Comparison of ENCODE assay signal across 18 cellular contexts in genomic region chr16:67441907-67442306, GRCh38. TPM values are rescaled to one million over a fixed set of nuclear protein-coding genes. Genes with fewer than 3 reads are reported as not detected.
DNase-seq lines count a peak whose midpoint lies in the region; ATAC-seq and TF ChIP-seq lines count a peak whose summit lies in the region.
"Had no signal": no experiment of that assay in that cellular context is flagged by ENCODE, and none has a peak within 500 bp of the region (broad histone marks: within the 10 kb centered on the region; RNA-seq: fewer than 3 reads in every experiment).

No MANE protein-coding gene starts in this region.

- DNase-seq in GM23338 (ENCODE audit: low spot score): no peak
- DNase-seq in left lobe of liver (ENCODE audit: low spot score): peak; percentile 84
- no peak for DNase-seq in midbrain (lab: John Stamatoyannopoulos, UW)
- no peak for DNase-seq in mesendoderm
- no peak for DNase-seq in stimulated activated CD4-positive, alpha-beta T cell treated with anti-CD3 and anti-CD28 coated beads, Interleukin-12 subunit alpha, Interleukin-12 subunit beta, amount 100 ng/mL, for 4 hours
- DNase-seq: activated naive CD8-positive, alpha-beta T cell treated with anti-CD3 and anti-CD28 coated beads, Interleukin-2, amount 10 ng/mL, durations not matched to agents 7 days and 5 days; GM23248; stimulated activated CD4-positive, alpha-beta T cell treated with anti-CD3 and anti-CD28 coated beads, Interleukin-2, amount 100 ng/mL, for 48 hours; stimulated activated naive CD4-positive, alpha-beta T cell had no signal

- H3K23ac ChIP-seq in mesendoderm (ENCODE audit: low read length): no peak overlapping the region

- no peaks in the 10 kb centered on the region for H3K27me3 ChIP-seq in GM23338 (ENCODE audit: insufficient read depth)
- no peaks in the 10 kb centered on the region for H3K27me3 ChIP-seq in rectal smooth muscle tissue (ENCODE audit: control insufficient read depth, insufficient read depth, low read length)
- H3K27me3 ChIP-seq in mesendoderm (ENCODE audit: insufficient read depth, low read length, poor library complexity): no peaks in the 10 kb centered on the region
- H3K27me3 ChIP-seq: esophagus muscularis mucosa had no signal

- H3K4ac ChIP-seq in mesendoderm (ENCODE audit: low read depth, low read length): no peak overlapping the region

- H3K4me3 ChIP-seq in GM23338 (no peak overlapping the region), rectal smooth muscle tissue (ENCODE audit: low read length) (peak overlapping the region; percentile 15), mesendoderm (ENCODE audit: low read length) (no peak overlapping the region)
- H3K4me3 ChIP-seq: esophagus muscularis mucosa, GM23248, lung, SK-N-MC had no signal

- H3K9ac ChIP-seq in rectal smooth muscle tissue (ENCODE audit: low read length) (peak overlapping the region; percentile 19), mesendoderm (ENCODE audit: low read length) (no peak overlapping the region)
- H3K9ac ChIP-seq: GM23248 had no signal

- H3K27me3 Mint-ChIP-seq in GM23338 (ENCODE audit: insufficient read depth, low read depth, poor library complexity): peaks cover 23% of the 10 kb centered on the region
- H3K27me3 Mint-ChIP-seq: activated naive CD8-positive, alpha-beta T cell treated with anti-CD3 and anti-CD28 coated beads, Interleukin-2, amount 10 ng/mL, durations not matched to agents 7 days and 5 days had no signal

- no peak overlapping the region for H2AK5ac ChIP-seq in mesendoderm (ENCODE audit: low read length)

- H2AFZ ChIP-seq in GM23338: no peak overlapping the region
- H2AFZ ChIP-seq: GM23248 had no signal

- H3K4me2 ChIP-seq in GM23338 (no peak overlapping the region), mesendoderm (ENCODE audit: low read length) (no peak overlapping the region)

- no peak overlapping the region for H4K5ac ChIP-seq in mesendoderm (ENCODE audit: low read length)

- H3K79me2 ChIP-seq in GM23338 (replicated peaks; ENCODE audit: insufficient read depth): no peaks in the 10 kb centered on the region
- H3K79me2 ChIP-seq in mesendoderm (ENCODE audit: control insufficient read depth, insufficient read depth, low read length): no peaks in the 10 kb centered on the region

- H2BK120ac ChIP-seq in mesendoderm (ENCODE audit: low read depth, low read length): no peak overlapping the region

- H3K4me1 Mint-ChIP-seq in GM23338: peaks cover 10% of the 10 kb centered on the region

- H4K20me1 ChIP-seq in GM23338 (replicated peaks; ENCODE audit: insufficient read depth): no peaks in the 10 kb centered on the region; the same call in 1 of the 2 replicates

- H3K9me2 ChIP-seq in GM23338 (ENCODE audit: insufficient read depth): no peaks in the 10 kb centered on the region

- peaks cover 21% of the 10 kb centered on the region for H3K36me3 Mint-ChIP-seq in GM23338 (ENCODE audit: low read depth)

- H3K36me3 ChIP-seq in GM23338 (ENCODE audit: insufficient read depth) (peaks cover 2% of the 10 kb centered on the region; the same call in 1 of the 2 replicates), rectal smooth muscle tissue (ENCODE audit: control insufficient read depth, insufficient read depth, low read length) (peaks cover 27% of the 10 kb centered on the region), mesendoderm (ENCODE audit: control insufficient read depth, insufficient read depth, low read length) (peaks cover 4% of the 10 kb centered on the region)

- H3K4me1 ChIP-seq in GM23338 (ENCODE audit: insufficient read depth) (no peaks in the 10 kb centered on the region), rectal smooth muscle tissue (ENCODE audit: control insufficient read depth, insufficient read depth, low read length) (peaks cover 55% of the 10 kb centered on the region), mesendoderm (ENCODE audit: control insufficient read depth, low read depth, low read length) (no peaks in the 10 kb centered on the region)

- no peak overlapping the region for H3K4me3 Mint-ChIP-seq in GM23338
- H3K4me3 Mint-ChIP-seq: activated naive CD8-positive, alpha-beta T cell treated with anti-CD3 and anti-CD28 coated beads, Interleukin-2, amount 10 ng/mL, durations not matched to agents 7 days and 5 days; WTC11 had no signal

- H2BK5ac ChIP-seq in mesendoderm (ENCODE audit: low read length): no peak overlapping the region

- H3K9me3 Mint-ChIP-seq in GM23338: no peaks in the 10 kb centered on the region
- H3K9me3 Mint-ChIP-seq: activated naive CD8-positive, alpha-beta T cell treated with anti-CD3 and anti-CD28 coated beads, Interleukin-2, amount 10 ng/mL, durations not matched to agents 7 days and 5 days; WTC11 had no signal

- TF ChIP-seq CTCF in GM23338 (conservative IDR thresholded peaks at IDR 0.05; ENCODE audit: low read depth in 2 of 2) (no peak), VCaP (conservative IDR thresholded peaks at IDR 0.05) (no peak)

- H3K27ac Mint-ChIP-seq in GM23338: peak overlapping the region; percentile 45; the same call in 1 of the 2 replicates
- H3K27ac Mint-ChIP-seq: activated naive CD8-positive, alpha-beta T cell treated with anti-CD3 and anti-CD28 coated beads, Interleukin-2, amount 10 ng/mL, durations not matched to agents 7 days and 5 days; WTC11 had no signal

- no peaks in the 10 kb centered on the region for H3K79me1 ChIP-seq in mesendoderm (ENCODE audit: low read length)

- ATAC-seq in GM23338 (no peak), left lobe of liver (peak; percentile 61), HG02759 (IDR thresholded peaks at IDR 0.05; ENCODE audit: unreplicated experiment) (no peak)
- ATAC-seq: WTC11 had no signal

- no peaks in the 10 kb centered on the region for H3F3A ChIP-seq in GM23338 (replicated peaks; ENCODE audit: low read depth)

- no peak overlapping the region for H4K8ac ChIP-seq in mesendoderm (ENCODE audit: low read depth, low read length)

- WGBS in mesendoderm (ENCODE audit: extremely low coverage, insufficient coverage, low lambda C conversion rate): no CpG with 5 or more reads among the region's 5 CpGs

- no peak overlapping the region for H2BK15ac ChIP-seq in mesendoderm (replicated peaks; ENCODE audit: low read depth)

- no peak overlapping the region for H3K18ac ChIP-seq in mesendoderm (ENCODE audit: low read length)

- no peak overlapping the region for H3K27ac ChIP-seq in GM23338 (ENCODE audit: low read depth)
- H3K27ac ChIP-seq in VCaP: peak overlapping the region; percentile 69
- peak overlapping the region; percentile 64 for H3K27ac ChIP-seq in rectal smooth muscle tissue (ENCODE audit: low read depth, low read length)
- H3K27ac ChIP-seq in mesendoderm (ENCODE audit: low read depth, low read length): no peak overlapping the region
- H3K27ac ChIP-seq: GM23248, SK-N-MC had no signal

- no peak overlapping the region for H3K56ac ChIP-seq in mesendoderm (ENCODE audit: low read length)

TF ChIP-seq in GM23338, 12 proteins besides CTCF, POLR2A, EP300 and RAD21:
- TF ChIP-seq STAT1 (IDR thresholded peaks at IDR 0.05; ENCODE audit: unreplicated experiment) (no peak), POLR2AphosphoS5 (IDR thresholded peaks at IDR 0.05; ENCODE audit: low read depth) (no peak), NANOG (IDR thresholded peaks at IDR 0.05; ENCODE audit: borderline replicate concordance) (no peak)

RNA-seq across cellular contexts. Expression of gene HSD11B2, which starts 11.0 kb away (rescaled TPM):
- total RNA-seq in GM23338 (2014; rRNA removed; shearing (Covaris generic)): 23.0 and 25.1 TPM in 2 replicates
- 14.8 and 16.6 TPM in 2 replicates for polyA plus RNA-seq in GM23338 (2016; fragmentation: Nextera tagmentation; extraction: Ambion mirVana)
- 3.1 TPM for total RNA-seq in left lobe of liver
- 12.9 TPM for polyA plus RNA-seq in mesendoderm (2013, experiment 1 of 2)
- polyA plus RNA-seq in mesendoderm (2013, experiment 2 of 2): 13.3 TPM
- total RNA-seq: activated naive CD8-positive, alpha-beta T cell treated with anti-CD3 and anti-CD28 coated beads, Interleukin-2, amount 10 ng/mL, durations not matched to agents 7 days and 5 days; GM23248; pulmonary artery endothelial cell had no signal

RNA-seq across cellular contexts. Expression of gene ZDHHC1, which starts 25.6 kb away (rescaled TPM):
- 2.3 and 2.7 TPM in 2 replicates for total RNA-seq in GM23338 (2014; rRNA removed; shearing (Covaris generic))
- polyA plus RNA-seq in GM23338 (2016; fragmentation: Nextera tagmentation; extraction: Ambion mirVana): 1.4 and 1.6 TPM in 2 replicates
- 1.6 TPM for total RNA-seq in left lobe of liver
- 0.72 TPM for polyA plus RNA-seq in mesendoderm (2013, experiment 1 of 2)
- 0.94 TPM for polyA plus RNA-seq in mesendoderm (2013, experiment 2 of 2)

RNA-seq across cellular contexts. Expression of gene ATP6V0D1, which starts 39.0 kb away (rescaled TPM):
- total RNA-seq in GM23338 (2014; rRNA removed; shearing (Covaris generic)): 68.7 and 69.4 TPM in 2 replicates
- polyA plus RNA-seq in GM23338 (2016; fragmentation: Nextera tagmentation; extraction: Ambion mirVana): 19.5 and 20.6 TPM in 2 replicates
- 48.2 TPM for total RNA-seq in left lobe of liver
- polyA plus RNA-seq in mesendoderm (2013, experiment 1 of 2): 37.4 TPM
- polyA plus RNA-seq in mesendoderm (2013, experiment 2 of 2): 38.6 TPM

RNA-seq across cellular contexts. Expression of gene AGRP, which starts 41.4 kb away (rescaled TPM):
- total RNA-seq in GM23338 (2014; rRNA removed; shearing (Covaris generic)): not detected in 2 replicates
- not detected in 2 replicates for polyA plus RNA-seq in GM23338 (2016; fragmentation: Nextera tagmentation; extraction: Ambion mirVana)
- not detected for total RNA-seq in left lobe of liver
- not detected for polyA plus RNA-seq in mesendoderm (2013, experiment 1 of 2)
- polyA plus RNA-seq in mesendoderm (2013, experiment 2 of 2): not detected
- total RNA-seq: activated naive CD8-positive, alpha-beta T cell treated with anti-CD3 and anti-CD28 coated beads, Interleukin-2, amount 10 ng/mL, durations not matched to agents 7 days and 5 days; esophagus muscularis mucosa; GM23248; pulmonary artery endothelial cell; WTC11 had no signal
- polyA plus RNA-seq: BJ, GM23248 had no signal

RNA-seq across cellular contexts. Expression of gene TPPP3, which starts 48.6 kb away (rescaled TPM):
- total RNA-seq in GM23338 (2014; rRNA removed; shearing (Covaris generic)): 0.28 TPM in 1 of 2 replicates, not detected in the other
- 0.26 and 1.3 TPM in 2 replicates for polyA plus RNA-seq in GM23338 (2016; fragmentation: Nextera tagmentation; extraction: Ambion mirVana)
- total RNA-seq in left lobe of liver: 0.40 TPM
- not detected for polyA plus RNA-seq in mesendoderm (2013, experiment 1 of 2)
- not detected for polyA plus RNA-seq in mesendoderm (2013, experiment 2 of 2)
- total RNA-seq: activated naive CD8-positive, alpha-beta T cell treated with anti-CD3 and anti-CD28 coated beads, Interleukin-2, amount 10 ng/mL, durations not matched to agents 7 days and 5 days; GM23248 had no signal

Comparison
In these comparisons a context has a peak if more than half of its experiments do, and no peak if none do; other contexts are left out.
1. H3K27ac ChIP-seq: peak in VCaP (single experiment) and rectal smooth muscle tissue (single experiment); none in GM23338 (single experiment) and mesendoderm (single experiment).